ENCODE assay signal across 1 cellular context in genomic region chr3:46845397-46845859, GRCh38.
TF ChIP-seq lines count a peak whose summit lies in the region.

No MANE protein-coding gene starts in this region.

TF ChIP-seq in H1, 55 proteins besides CTCF, POLR2A, EP300 and RAD21 (continued from another document):
- no peak for TF ChIP-seq TCF12 (IDR thresholded peaks at IDR 0.05; ENCODE audit: low read depth, low read length)
- peak; percentile 53 for TF ChIP-seq PHF8 (conservative IDR thresholded peaks at IDR 0.05; ENCODE audit: low read depth, low read length)
- no peak for TF ChIP-seq POLR2AphosphoS5 (IDR thresholded peaks at IDR 0.05; ENCODE audit: low read depth, low read length)
- TF ChIP-seq E2F6 (IDR thresholded peaks at IDR 0.05) = 0 out of 2 replicates have a peak, but pooled peaks have one; percentile 4
- no peak for TF ChIP-seq SIX5 (IDR thresholded peaks at IDR 0.05; ENCODE audit: low read depth, low read length)
